ENCODE assay signal across 24 cellular contexts in genomic region chr2:109364212-109364611, GRCh38.
"Had no signal": no experiment of that assay in that cellular context is flagged by ENCODE, and none has a peak within 500 bp of the region (broad histone marks: within the 10 kb centered on the region; RNA-seq: fewer than 3 reads in every experiment).

No MANE protein-coding gene starts in this region.

- H3K4me1 ChIP-seq: left lung, right lobe of liver, testis, upper lobe of left lung had no signal

- H3K9me3 ChIP-seq: right lobe of liver, testis had no signal

- H3K4me3 ChIP-seq: coronary artery, hepatocyte, left lung, lung, right lobe of liver, testis, upper lobe of left lung had no signal

- H3K79me2 ChIP-seq: hepatocyte had no signal

- H3K27ac ChIP-seq: coronary artery, hepatocyte, left lung, right lobe of liver, testis, upper lobe of left lung, VCaP had no signal

- H3K36me3 ChIP-seq: left lung, right lobe of liver, upper lobe of left lung had no signal

- DNase-seq: activated CD4-positive, alpha-beta memory T cell treated with anti-CD3 and anti-CD28 coated beads, Interleukin-2, amount 10 ng/mL, durations not matched to agents 7 days and 5 days; activated CD4-positive, alpha-beta T cell treated with anti-CD3 and anti-CD28 coated beads, Interleukin-2, amount 10 ng/mL, durations not matched to agents 24 days and 14 days; activated effector memory CD4-positive, alpha-beta T cell treated with anti-CD3 and anti-CD28 coated beads, Interleukin-2, amount 50 U/mL, for 16 hours; activated naive CD4-positive, alpha-beta T cell treated with anti-CD3 and anti-CD28 coated beads, Interleukin-2, amount 10 ng/mL, durations not matched to agents 7 days and 5 days; aorta; central memory CD4-positive, alpha-beta T cell; endodermal cell; glutamatergic neuron; immature natural killer cell; kidney glomerular epithelial cell; left lung; naive thymus-derived CD4-positive, alpha-beta T cell; occipital lobe; posterior cingulate gyrus; small intestine; stimulated activated CD4-positive, alpha-beta T cell treated with anti-CD3 and anti-CD28 coated beads, Interleukin-15, amount 100 ng/mL, for 24 hours; stimulated activated naive B cell treated with anti-CD40 and anti-IgM and Interleukin-4, amounts not matched to agents 10 μg/mL and 1 μg/mL and 100 μg/mL, for 72 hours; testis; upper lobe of left lung had no signal

- H3K4me2 ChIP-seq: hepatocyte had no signal

- H3K27me3 ChIP-seq: hepatocyte, left lung, right lobe of liver, testis, upper lobe of left lung had no signal

- H2AFZ ChIP-seq: hepatocyte had no signal
